34 cellular contexts compared by ENCODE assay signal in genomic region chr15:53513431-53513830, GRCh38.
A peak's percentile ranks its signal among the peaks of the same experiment; 100 is the strongest.
DNase-seq lines count a peak whose midpoint lies in the region; ATAC-seq, FAIRE-seq and TF ChIP-seq lines count a peak whose summit lies in the region.
"Had no signal": no experiment of that assay in that cellular context is flagged by ENCODE, and none has a peak within 500 bp of the region (broad histone marks: within the 10 kb centered on the region; RNA-seq: fewer than 3 reads in every experiment).

No MANE protein-coding gene starts in this region.

- whole genome bisulfite sequencing in right lobe of liver (ENCODE audit: insufficient coverage, low coverage, low lambda C conversion rate, missing lambda C conversion rate), result 67% methylated on average over 3 of the region's 3 CpGs
- WGBS in HepG2 (ENCODE audit: low lambda C conversion rate), result 99% methylated on average over 3 of the region's 3 CpGs

- no peaks in the 10 kb centered on the region for H3K79me2 ChIP-seq in HepG2 (ENCODE audit: insufficient read depth, low read length)

- peak overlapping the region; percentile 52 for H3K27ac Mint-ChIP-seq in progenitor cell of endocrine pancreas
- H3K27ac Mint-ChIP-seq: B cell; CD14-positive monocyte; CD4-positive, alpha-beta memory T cell; CD4-positive, alpha-beta T cell; CD4-positive, CD25-positive, alpha-beta regulatory T cell; CD8-positive, alpha-beta memory T cell; CD8-positive, alpha-beta T cell had no signal

- TF ChIP-seq EP300 in HepG2 (IDR thresholded peaks at IDR 0.05; ENCODE audit: low read depth in 2 of 2, low read length in 2 of 2) (no peak), HepG2 (CRISPR knock-in tag; IDR thresholded peaks at IDR 0.05; ENCODE audit: borderline replicate concordance) (no peak)

- peaks cover 15% of the 10 kb centered on the region for H3K36me3 Mint-ChIP-seq in progenitor cell of endocrine pancreas (ENCODE audit: insufficient read depth)
- H3K36me3 Mint-ChIP-seq: CD14-positive monocyte; CD4-positive, alpha-beta memory T cell; CD4-positive, CD25-positive, alpha-beta regulatory T cell; CD8-positive, alpha-beta memory T cell; CD8-positive, alpha-beta T cell had no signal

- ATAC-seq in right lobe of liver (peak in 3 of 4 donors; percentile 53 to 58 (median 53)), HepG2 (no peak), left lobe of liver (peak; percentile 66)
- ATAC-seq: A549; CD8-positive, alpha-beta T cell had no signal

- H3K4me3 Mint-ChIP-seq in progenitor cell of endocrine pancreas (ENCODE audit: low read depth), result no peak overlapping the region
- H3K4me3 Mint-ChIP-seq: B cell; CD14-positive monocyte; CD4-positive, alpha-beta memory T cell; CD4-positive, alpha-beta T cell; CD4-positive, CD25-positive, alpha-beta regulatory T cell; CD8-positive, alpha-beta memory T cell; CD8-positive, alpha-beta T cell had no signal

- intact Hi-C loops in right lobe of liver (cut with DNase I) (no loop called here), HepG2 (cut with micrococcal nuclease; ENCODE audit: unreplicated experiment) (no loop called here)

- H3K27ac ChIP-seq in right lobe of liver (no peak overlapping the region), HepG2 (ENCODE audit: extremely low read length, insufficient read depth, low read length) (no peak overlapping the region)
- H3K27ac ChIP-seq: 22Rv1; A549; BLaER1; BLaER1 treated with 17β-estradiol and CSF1 and Interleukin-3, amounts not matched to agents 10 nM and 100 nM; C4-2B had no signal

- no peaks in the 10 kb centered on the region for H3K27me3 Mint-ChIP-seq in progenitor cell of endocrine pancreas
- H3K27me3 Mint-ChIP-seq: B cell; CD4-positive, alpha-beta T cell had no signal

- H3K9me3 Mint-ChIP-seq in progenitor cell of endocrine pancreas (ENCODE audit: low read depth), result peaks cover 7% of the 10 kb centered on the region
- H3K9me3 Mint-ChIP-seq: CD4-positive, alpha-beta T cell; CD8-positive, alpha-beta T cell had no signal

- BruUV-seq in HepG2 (replicated peaks; lab: Mats Ljungman, UMichigan), result no TSS peak

- H3K4me1 Mint-ChIP-seq in progenitor cell of endocrine pancreas (ENCODE audit: low read depth), result peaks cover 22% of the 10 kb centered on the region
- H3K4me1 Mint-ChIP-seq: B cell; CD14-positive monocyte; CD4-positive, alpha-beta memory T cell; CD4-positive, CD25-positive, alpha-beta regulatory T cell; CD8-positive, alpha-beta memory T cell had no signal

- H3K4me2 ChIP-seq in HepG2 (ENCODE audit: low read depth, low read length), result no peak overlapping the region
- H3K4me2 ChIP-seq: A549; BLaER1; BLaER1 treated with 17β-estradiol and CSF1 and Interleukin-3, amounts not matched to agents 10 nM and 100 nM had no signal

- no peak for FAIRE-seq in HepG2 (lab: Jason Lieb, UNC)
- FAIRE-seq: A204.1, D721Med had no signal

- H3K4me3 ChIP-seq in right lobe of liver (no peak overlapping the region), HepG2 (replicated peaks in 1 of 3; ENCODE audit: insufficient read depth in 1 of 3, low read depth in 2 of 3, low read length in 3 of 3) (no peak overlapping the region)
- H3K4me3 ChIP-seq: A549; BLaER1; BLaER1 treated with 17β-estradiol and CSF1 and Interleukin-3, amounts not matched to agents 10 nM and 100 nM had no signal

- TF ChIP-seq POLR2A in right lobe of liver (IDR thresholded peaks at IDR 0.05), result no peak
- no peak for TF ChIP-seq POLR2A in HepG2 (IDR thresholded peaks at IDR 0.05; ENCODE audit: insufficient read depth in 1 of 2, low read depth in 2 of 2, low read length in 2 of 2)

- H2AFZ ChIP-seq in HepG2 (ENCODE audit: low read length), result no peak overlapping the region

- no peaks in the 10 kb centered on the region for H3K27me3 ChIP-seq in right lobe of liver
- no peaks in the 10 kb centered on the region for H3K27me3 ChIP-seq in HepG2 (ENCODE audit: control insufficient read depth in 1 of 2, insufficient read depth in 2 of 2, low read length in 2 of 2)
- H3K27me3 ChIP-seq: BE2C; BLaER1; BLaER1 treated with 17β-estradiol and CSF1 and Interleukin-3, amounts not matched to agents 10 nM and 100 nM had no signal

- in situ Hi-C loops in HepG2 (cut with HindIII; ENCODE audit: extremely low pct_ligation_motif_present, low pct_unique_long_range_greater_than_20kb), result no loop called here

- H3K9me3 ChIP-seq in right lobe of liver (no peaks in the 10 kb centered on the region), HepG2 (ENCODE audit: low read length) (no peaks in the 10 kb centered on the region)
- H3K9me3 ChIP-seq: A549; BE2C; BLaER1; BLaER1 treated with 17β-estradiol and CSF1 and Interleukin-3, amounts not matched to agents 10 nM and 100 nM; Caco-2 had no signal

- CTCF ChIA-PET in HepG2 (lab: Yijun Ruan, JAX; ENCODE audit: low intra/inter-chr PET ratio, low total read pairs), result no interaction called here

- no peak for DNase-seq in right lobe of liver
- no peak for DNase-seq in HepG2 (ENCODE audit: low spot score)
- no peak for DNase-seq in left lobe of liver (ENCODE audit: low spot score)
- no peak for DNase-seq in progenitor cell of endocrine pancreas (ENCODE audit: low spot score, unreplicated experiment)
- no peak for DNase-seq in DMS53 (lab: John Stamatoyannopoulos, UW)
- DNase-seq in cortex of kidney (lab: John Stamatoyannopoulos, UW), result no peak
- DNase-seq: 8988T; ACHN; AML-193; BE2C; C1 segment of cervical spinal cord; Caco-2; Calu3; CD4-positive, alpha-beta memory T cell; CD4-positive, alpha-beta T cell; CD4-positive, CD25-positive, alpha-beta regulatory T cell; CD8-positive, alpha-beta memory T cell; CD8-positive, alpha-beta T cell; COR-L47; DMS 273 treated with DMSO at 0.1 percent for 48 hours; DMS153; DMS79; DMS79 treated with DMSO at 0.1 percent for 48 hours; DND-41; EL had no signal

- no peak for TF ChIP-seq CTCF in right lobe of liver (IDR thresholded peaks at IDR 0.05)
- TF ChIP-seq CTCF in HepG2 (CRISPR knock-in tag; IDR thresholded peaks at IDR 0.05), result no peak
- TF ChIP-seq CTCF in progenitor cell of endocrine pancreas (IDR thresholded peaks at IDR 0.05; ENCODE audit: unreplicated experiment), result no peak

- H4K20me1 ChIP-seq in HepG2 (ENCODE audit: insufficient read depth, low read length), result no peaks in the 10 kb centered on the region
- H4K20me1 ChIP-seq: BLaER1; BLaER1 treated with 17β-estradiol and CSF1 and Interleukin-3, amounts not matched to agents 10 nM and 100 nM had no signal

- H3K4me1 ChIP-seq in right lobe of liver (peaks cover 0 to 8% (median 3%) of the 10 kb centered on the region in 4 donors), HepG2 (ENCODE audit: insufficient read depth, low read length) (peaks cover 27% of the 10 kb centered on the region)
- H3K4me1 ChIP-seq: A549, BE2C, BLaER1, Caco-2 had no signal

- TF ChIP-seq RAD21 in HepG2 (CRISPR knock-in tag; IDR thresholded peaks at IDR 0.05), result no peak

- H3K36me3 ChIP-seq in right lobe of liver (no peaks in the 10 kb centered on the region), HepG2 (replicated peaks in 1 of 2; ENCODE audit: control insufficient read depth in 1 of 2, insufficient read depth in 2 of 2, low read length in 2 of 2) (no peaks in the 10 kb centered on the region)
- H3K36me3 ChIP-seq: BE2C; BLaER1; BLaER1 treated with 17β-estradiol and CSF1 and Interleukin-3, amounts not matched to agents 10 nM and 100 nM had no signal

- no peak overlapping the region for H3K9ac ChIP-seq in HepG2 (ENCODE audit: insufficient read depth, low read depth, low read length)
- H3K9ac ChIP-seq: BLaER1; BLaER1 treated with 17β-estradiol and CSF1 and Interleukin-3, amounts not matched to agents 10 nM and 100 nM had no signal

- POLR2A ChIA-PET in HepG2 (lab: Yijun Ruan, JAX), result no interaction called here

TF ChIP-seq in HepG2, 621 proteins besides CTCF, POLR2A, EP300 and RAD21:
- TF ChIP-seq ZNF337 (CRISPR knock-in tag; IDR thresholded peaks at IDR 0.05; ENCODE audit: borderline replicate concordance, low read depth) (no peak), ZSCAN21 (CRISPR knock-in tag; IDR thresholded peaks at IDR 0.05; ENCODE audit: borderline replicate concordance) (no peak), ZNF253 (CRISPR knock-in tag; IDR thresholded peaks at IDR 0.05; ENCODE audit: borderline replicate concordance) (no peak), FOXM1 (CRISPR knock-in tag; IDR thresholded peaks at IDR 0.05) (no peak), RELA (CRISPR knock-in tag; IDR thresholded peaks at IDR 0.05) (no peak), FOXK1 (CRISPR knock-in tag; IDR thresholded peaks at IDR 0.05; ENCODE audit: borderline replicate concordance, low read depth) (no peak)
- TF ChIP-seq, protein P1, sequence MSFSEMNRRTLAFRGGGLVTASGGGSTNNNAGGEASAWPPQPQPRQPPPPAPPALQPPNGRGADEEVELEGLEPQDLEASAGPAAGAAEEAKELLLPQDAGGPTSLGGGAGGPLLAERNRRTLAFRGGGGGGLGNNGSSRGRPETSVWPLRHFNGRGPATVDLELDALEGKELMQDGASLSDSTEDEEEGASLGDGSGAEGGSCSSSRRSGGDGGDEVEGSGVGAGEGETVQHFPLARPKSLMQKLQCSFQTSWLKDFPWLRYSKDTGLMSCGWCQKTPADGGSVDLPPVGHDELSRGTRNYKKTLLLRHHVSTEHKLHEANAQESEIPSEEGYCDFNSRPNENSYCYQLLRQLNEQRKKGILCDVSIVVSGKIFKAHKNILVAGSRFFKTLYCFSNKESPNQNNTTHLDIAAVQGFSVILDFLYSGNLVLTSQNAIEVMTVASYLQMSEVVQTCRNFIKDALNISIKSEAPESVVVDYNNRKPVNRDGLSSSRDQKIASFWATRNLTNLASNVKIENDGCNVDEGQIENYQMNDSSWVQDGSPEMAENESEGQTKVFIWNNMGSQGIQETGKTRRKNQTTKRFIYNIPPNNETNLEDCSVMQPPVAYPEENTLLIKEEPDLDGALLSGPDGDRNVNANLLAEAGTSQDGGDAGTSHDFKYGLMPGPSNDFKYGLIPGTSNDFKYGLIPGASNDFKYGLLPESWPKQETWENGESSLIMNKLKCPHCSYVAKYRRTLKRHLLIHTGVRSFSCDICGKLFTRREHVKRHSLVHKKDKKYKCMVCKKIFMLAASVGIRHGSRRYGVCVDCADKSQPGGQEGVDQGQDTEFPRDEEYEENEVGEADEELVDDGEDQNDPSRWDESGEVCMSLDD (CRISPR knock-in tag; IDR thresholded peaks at IDR 0.05; ENCODE audit: borderline replicate concordance), result no peak
- TF ChIP-seq, protein P2, sequence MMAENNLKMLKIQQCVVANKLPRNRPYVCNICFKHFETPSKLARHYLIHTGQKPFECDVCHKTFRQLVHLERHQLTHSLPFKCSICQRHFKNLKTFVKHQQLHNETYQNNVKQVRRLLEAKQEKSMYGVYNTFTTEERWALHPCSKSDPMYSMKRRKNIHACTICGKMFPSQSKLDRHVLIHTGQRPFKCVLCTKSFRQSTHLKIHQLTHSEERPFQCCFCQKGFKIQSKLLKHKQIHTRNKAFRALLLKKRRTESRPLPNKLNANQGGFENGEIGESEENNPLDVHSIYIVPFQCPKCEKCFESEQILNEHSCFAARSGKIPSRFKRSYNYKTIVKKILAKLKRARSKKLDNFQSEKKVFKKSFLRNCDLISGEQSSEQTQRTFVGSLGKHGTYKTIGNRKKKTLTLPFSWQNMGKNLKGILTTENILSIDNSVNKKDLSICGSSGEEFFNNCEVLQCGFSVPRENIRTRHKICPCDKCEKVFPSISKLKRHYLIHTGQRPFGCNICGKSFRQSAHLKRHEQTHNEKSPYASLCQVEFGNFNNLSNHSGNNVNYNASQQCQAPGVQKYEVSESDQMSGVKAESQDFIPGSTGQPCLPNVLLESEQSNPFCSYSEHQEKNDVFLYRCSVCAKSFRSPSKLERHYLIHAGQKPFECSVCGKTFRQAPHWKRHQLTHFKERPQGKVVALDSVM (CRISPR knock-in tag; IDR thresholded peaks at IDR 0.05), result no peak
